Comparison of ENCODE assay signal across 25 cellular contexts in genomic region chr3:55649554-55649953, GRCh38.
"Had no signal": no experiment of that assay in that cellular context is flagged by ENCODE, and none has a peak within 500 bp of the region (broad histone marks: within the 10 kb centered on the region; RNA-seq: fewer than 3 reads in every experiment).

No MANE protein-coding gene starts in this region.

- H3K27ac Mint-ChIP-seq: mesothelial cell of epicardium; naive B cell; natural killer cell; stimulated activated naive B cell treated with anti-CD40 and anti-IgM and Interleukin-4, amounts not matched to agents 10 μg/mL and 1 μg/mL and 100 μg/mL, for 72 hours had no signal

- H3K9ac ChIP-seq: parathyroid adenoma had no signal

- DNase-seq: hippocampal formation; kidney glomerular epithelial cell; left cardiac atrium; naive B cell; natural killer cell; nephron progenitor cell; psoas muscle; right lobe of liver; stimulated activated CD4-positive, alpha-beta T cell treated with anti-CD3 and anti-CD28 coated beads, Interleukin-12 subunit alpha, Interleukin-12 subunit beta, amount 100 ng/mL, for 4 hours; stimulated activated CD4-positive, alpha-beta T cell treated with anti-CD3 and anti-CD28 coated beads, Interleukin-15, amount 100 ng/mL, for 24 hours; stimulated activated CD4-positive, alpha-beta T cell treated with anti-CD3 and anti-CD28 coated beads, Interleukin-2, amount 100 ng/mL, for 24 hours; stimulated activated CD4-positive, alpha-beta T cell treated with anti-CD3 and anti-CD28 coated beads, Interleukin-4, amount 100 ng/mL, for 1 hour; stimulated activated naive B cell treated with anti-CD40 and anti-IgM and Interleukin-4, amounts not matched to agents 10 μg/mL and 1 μg/mL and 100 μg/mL, for 72 hours; stimulated activated naive CD8-positive, alpha-beta T cell treated with anti-CD3 and anti-CD28 coated beads, Interleukin-15, Interleukin-2, amounts not matched to agents 100 U/mL and 50 U/mL, for 24 hours; stomach; testis; thyroid gland; transverse colon had no signal

- H3K4me1 ChIP-seq: parathyroid adenoma, psoas muscle, right lobe of liver, stomach, testis, thyroid gland, transverse colon, upper lobe of left lung, vagina had no signal

- H3K27me3 Mint-ChIP-seq: stimulated activated naive B cell treated with anti-CD40 and anti-IgM and Interleukin-4, amounts not matched to agents 10 μg/mL and 1 μg/mL and 100 μg/mL, for 72 hours had no signal

- H3K36me3 Mint-ChIP-seq: mesothelial cell of epicardium; naive B cell; natural killer cell; stimulated activated naive B cell treated with anti-CD40 and anti-IgM and Interleukin-4, amounts not matched to agents 10 μg/mL and 1 μg/mL and 100 μg/mL, for 72 hours had no signal

- H3K9me3 ChIP-seq: psoas muscle, right lobe of liver, stomach, testis, thyroid gland, transverse colon, upper lobe of left lung, vagina had no signal

- H3K79me2 ChIP-seq: parathyroid adenoma had no signal

- H3K27me3 ChIP-seq: right lobe of liver, testis, thyroid gland, transverse colon, upper lobe of left lung, vagina had no signal

- H3K4me1 Mint-ChIP-seq: naive B cell; natural killer cell; stimulated activated naive B cell treated with anti-CD40 and anti-IgM and Interleukin-4, amounts not matched to agents 10 μg/mL and 1 μg/mL and 100 μg/mL, for 72 hours had no signal

- H3K27ac ChIP-seq: parathyroid adenoma, psoas muscle, right lobe of liver, skin epidermis, stomach, testis, thyroid gland, transverse colon, upper lobe of left lung, vagina had no signal

- ATAC-seq: left lobe of liver; natural killer cell; psoas muscle; right lobe of liver; stimulated activated naive B cell treated with anti-CD40 and anti-IgM and Interleukin-4, amounts not matched to agents 10 μg/mL and 1 μg/mL and 100 μg/mL, for 72 hours; stimulated activated naive CD8-positive, alpha-beta T cell treated with anti-CD3 and anti-CD28 coated beads, Interleukin-15, Interleukin-2, amounts not matched to agents 100 U/mL and 50 U/mL, for 24 hours had no signal

- H3K4me3 ChIP-seq: lung, psoas muscle, right lobe of liver, skin epidermis, stomach, testis, thyroid gland, transverse colon, upper lobe of left lung, vagina had no signal

- H3K9me3 Mint-ChIP-seq: mesothelial cell of epicardium; natural killer cell; nephron progenitor cell; stimulated activated naive B cell treated with anti-CD40 and anti-IgM and Interleukin-4, amounts not matched to agents 10 μg/mL and 1 μg/mL and 100 μg/mL, for 72 hours had no signal

- H2AFZ ChIP-seq: parathyroid adenoma had no signal

- H3K4me3 Mint-ChIP-seq: mesothelial cell of epicardium; naive B cell; natural killer cell; nephron progenitor cell; stimulated activated naive B cell treated with anti-CD40 and anti-IgM and Interleukin-4, amounts not matched to agents 10 μg/mL and 1 μg/mL and 100 μg/mL, for 72 hours had no signal

- H3K36me3 ChIP-seq: right lobe of liver, stomach, thyroid gland, transverse colon, upper lobe of left lung, vagina had no signal
